In the genomic region with DNA sequence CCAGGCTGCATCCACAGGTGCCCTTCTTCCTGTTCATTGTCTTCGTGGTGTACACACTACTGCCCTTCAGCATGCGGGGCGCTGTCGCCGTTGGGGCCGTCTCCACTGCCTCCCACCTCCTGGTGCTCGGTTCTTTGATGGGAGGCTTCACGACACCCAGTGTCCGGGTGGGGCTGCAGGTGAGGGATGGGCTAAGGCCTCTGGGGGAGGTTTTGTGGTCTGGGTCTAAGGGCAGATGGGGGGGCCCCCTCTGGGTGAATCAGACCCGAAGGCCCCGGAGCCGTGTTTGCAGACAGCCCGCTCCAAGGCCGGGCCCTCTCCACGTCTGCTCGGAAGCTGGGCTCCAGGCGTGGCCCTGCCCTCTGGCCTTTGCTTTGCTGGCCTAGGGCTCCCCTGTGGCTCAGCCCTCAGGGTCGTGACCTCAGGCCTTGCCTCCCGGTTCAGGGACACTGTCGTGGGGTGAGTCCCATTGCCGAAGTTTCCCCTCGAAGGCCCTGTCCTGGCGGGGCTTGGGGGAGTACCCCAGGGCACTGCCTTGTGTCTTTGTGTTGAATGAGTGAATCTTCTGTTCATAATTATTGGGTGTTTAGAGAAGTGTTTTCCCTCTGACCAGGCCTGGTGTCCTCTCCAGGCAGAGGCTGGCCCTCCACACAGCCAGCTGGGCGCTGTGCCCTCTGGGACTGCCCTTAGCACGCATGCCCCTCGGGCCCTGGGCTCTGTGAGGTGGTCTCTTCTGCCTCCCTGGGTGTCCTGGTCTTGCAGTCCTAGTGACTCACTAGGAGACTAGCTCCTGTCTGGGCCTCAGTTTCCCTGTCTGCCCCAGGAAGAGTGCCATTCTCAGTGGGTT, we compare ENCODE assay signal across 1 cellular context.
A peak's percentile ranks its signal among the peaks of the same experiment; 100 is the strongest.
TF ChIP-seq lines count a peak whose summit lies in the region.

No MANE protein-coding gene starts in this region.

TF ChIP-seq in HepG2, 621 proteins besides CTCF, POLR2A, EP300 and RAD21 (continued from another document and continues in another):
- TF ChIP-seq, protein P1, sequence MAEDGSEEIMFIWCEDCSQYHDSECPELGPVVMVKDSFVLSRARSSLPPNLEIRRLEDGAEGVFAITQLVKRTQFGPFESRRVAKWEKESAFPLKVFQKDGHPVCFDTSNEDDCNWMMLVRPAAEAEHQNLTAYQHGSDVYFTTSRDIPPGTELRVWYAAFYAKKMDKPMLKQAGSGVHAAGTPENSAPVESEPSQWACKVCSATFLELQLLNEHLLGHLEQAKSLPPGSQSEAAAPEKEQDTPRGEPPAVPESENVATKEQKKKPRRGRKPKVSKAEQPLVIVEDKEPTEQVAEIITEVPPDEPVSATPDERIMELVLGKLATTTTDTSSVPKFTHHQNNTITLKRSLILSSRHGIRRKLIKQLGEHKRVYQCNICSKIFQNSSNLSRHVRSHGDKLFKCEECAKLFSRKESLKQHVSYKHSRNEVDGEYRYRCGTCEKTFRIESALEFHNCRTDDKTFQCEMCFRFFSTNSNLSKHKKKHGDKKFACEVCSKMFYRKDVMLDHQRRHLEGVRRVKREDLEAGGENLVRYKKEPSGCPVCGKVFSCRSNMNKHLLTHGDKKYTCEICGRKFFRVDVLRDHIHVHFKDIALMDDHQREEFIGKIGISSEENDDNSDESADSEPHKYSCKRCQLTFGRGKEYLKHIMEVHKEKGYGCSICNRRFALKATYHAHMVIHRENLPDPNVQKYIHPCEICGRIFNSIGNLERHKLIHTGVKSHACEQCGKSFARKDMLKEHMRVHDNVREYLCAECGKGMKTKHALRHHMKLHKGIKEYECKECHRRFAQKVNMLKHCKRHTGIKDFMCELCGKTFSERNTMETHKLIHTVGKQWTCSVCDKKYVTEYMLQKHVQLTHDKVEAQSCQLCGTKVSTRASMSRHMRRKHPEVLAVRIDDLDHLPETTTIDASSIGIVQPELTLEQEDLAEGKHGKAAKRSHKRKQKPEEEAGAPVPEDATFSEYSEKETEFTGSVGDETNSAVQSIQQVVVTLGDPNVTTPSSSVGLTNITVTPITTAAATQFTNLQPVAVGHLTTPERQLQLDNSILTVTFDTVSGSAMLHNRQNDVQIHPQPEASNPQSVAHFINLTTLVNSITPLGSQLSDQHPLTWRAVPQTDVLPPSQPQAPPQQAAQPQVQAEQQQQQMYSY (CRISPR knock-in tag; IDR thresholded peaks at IDR 0.05): peak; percentile 84
- no peak for TF ChIP-seq CHD2 (IDR thresholded peaks at IDR 0.05; ENCODE audit: low read depth, low read length)
- TF ChIP-seq ZNF225 (CRISPR knock-in tag; IDR thresholded peaks at IDR 0.05): no peak
- no peak for TF ChIP-seq MAFF (IDR thresholded peaks at IDR 0.05; ENCODE audit: low read depth, low read length)
- no peak for TF ChIP-seq ZNF781 (CRISPR knock-in tag; IDR thresholded peaks at IDR 0.05; ENCODE audit: borderline replicate concordance, not compliant biosample characterization)
- no peak for TF ChIP-seq FLYWCH1 (CRISPR knock-in tag; IDR thresholded peaks at IDR 0.05)
- TF ChIP-seq ZNF678 (CRISPR knock-in tag; IDR thresholded peaks at IDR 0.05): no peak
- TF ChIP-seq ZNF761 (CRISPR knock-in tag; conservative IDR thresholded peaks at IDR 0.05): no peak
- no peak for TF ChIP-seq ZNF563 (CRISPR knock-in tag; IDR thresholded peaks at IDR 0.05)
- TF ChIP-seq DNMT1 (CRISPR knock-in tag; IDR thresholded peaks at IDR 0.05): no peak
- peak; percentile 59; the same call in 1 of the 2 replicates for TF ChIP-seq ZNF776 (CRISPR knock-in tag; IDR thresholded peaks at IDR 0.05)
- TF ChIP-seq HES4 (CRISPR knock-in tag; IDR thresholded peaks at IDR 0.05; ENCODE audit: borderline replicate concordance): peak; percentile 82
- no peak; the same call in 1 of the 2 replicates for TF ChIP-seq REPIN1 (CRISPR knock-in tag; IDR thresholded peaks at IDR 0.05; ENCODE audit: borderline replicate concordance, low read depth)
- peak; percentile 86; the same call in 1 of the 2 replicates for TF ChIP-seq ZNF235 (CRISPR knock-in tag; IDR thresholded peaks at IDR 0.05; ENCODE audit: borderline replicate concordance)
- TF ChIP-seq, protein P2, sequence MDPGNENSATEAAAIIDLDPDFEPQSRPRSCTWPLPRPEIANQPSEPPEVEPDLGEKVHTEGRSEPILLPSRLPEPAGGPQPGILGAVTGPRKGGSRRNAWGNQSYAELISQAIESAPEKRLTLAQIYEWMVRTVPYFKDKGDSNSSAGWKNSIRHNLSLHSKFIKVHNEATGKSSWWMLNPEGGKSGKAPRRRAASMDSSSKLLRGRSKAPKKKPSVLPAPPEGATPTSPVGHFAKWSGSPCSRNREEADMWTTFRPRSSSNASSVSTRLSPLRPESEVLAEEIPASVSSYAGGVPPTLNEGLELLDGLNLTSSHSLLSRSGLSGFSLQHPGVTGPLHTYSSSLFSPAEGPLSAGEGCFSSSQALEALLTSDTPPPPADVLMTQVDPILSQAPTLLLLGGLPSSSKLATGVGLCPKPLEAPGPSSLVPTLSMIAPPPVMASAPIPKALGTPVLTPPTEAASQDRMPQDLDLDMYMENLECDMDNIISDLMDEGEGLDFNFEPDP (CRISPR knock-in tag; conservative IDR thresholded peaks at IDR 0.05): no peak
- 0 out of 2 replicates have a peak, but pooled peaks have one; percentile 42 for TF ChIP-seq ZNF749 (CRISPR knock-in tag; IDR thresholded peaks at IDR 0.05; ENCODE audit: borderline replicate concordance)
- TF ChIP-seq ZNF431 (CRISPR knock-in tag; IDR thresholded peaks at IDR 0.05; ENCODE audit: borderline replicate concordance, low read depth): 0 out of 2 replicates have a peak, but pooled peaks have one; percentile 59
- TF ChIP-seq, protein P3, sequence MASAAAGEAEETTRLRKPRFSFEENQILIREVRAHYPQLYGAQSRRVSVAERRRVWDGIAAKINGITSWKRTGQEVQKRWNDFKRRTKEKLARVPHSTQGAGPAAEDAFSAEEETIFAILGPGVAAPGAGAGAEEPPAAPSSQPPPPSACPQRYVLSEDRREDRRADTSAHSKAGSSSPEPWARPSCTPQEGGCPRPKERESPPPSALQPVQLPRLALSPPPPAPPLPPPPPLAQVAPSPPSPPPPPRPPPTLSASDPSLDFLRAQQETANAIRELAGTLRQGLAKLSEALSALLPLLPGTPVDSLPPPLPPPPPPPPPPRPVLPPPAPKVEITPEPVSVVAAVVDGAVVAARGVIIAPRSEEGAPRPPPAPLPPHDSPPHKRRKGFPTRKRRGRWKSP (CRISPR knock-in tag; IDR thresholded peaks at IDR 0.05): no peak
- TF ChIP-seq, protein P4, sequence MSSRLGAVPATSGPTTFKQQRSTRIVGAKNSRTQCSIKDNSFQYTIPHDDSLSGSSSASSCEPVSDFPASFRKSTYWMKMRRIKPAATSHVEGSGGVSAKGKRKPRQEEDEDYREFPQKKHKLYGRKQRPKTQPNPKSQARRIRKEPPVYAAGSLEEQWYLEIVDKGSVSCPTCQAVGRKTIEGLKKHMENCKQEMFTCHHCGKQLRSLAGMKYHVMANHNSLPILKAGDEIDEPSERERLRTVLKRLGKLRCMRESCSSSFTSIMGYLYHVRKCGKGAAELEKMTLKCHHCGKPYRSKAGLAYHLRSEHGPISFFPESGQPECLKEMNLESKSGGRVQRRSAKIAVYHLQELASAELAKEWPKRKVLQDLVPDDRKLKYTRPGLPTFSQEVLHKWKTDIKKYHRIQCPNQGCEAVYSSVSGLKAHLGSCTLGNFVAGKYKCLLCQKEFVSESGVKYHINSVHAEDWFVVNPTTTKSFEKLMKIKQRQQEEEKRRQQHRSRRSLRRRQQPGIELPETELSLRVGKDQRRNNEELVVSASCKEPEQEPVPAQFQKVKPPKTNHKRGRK (CRISPR knock-in tag; IDR thresholded peaks at IDR 0.05): no peak
- no peak for TF ChIP-seq SP4 (CRISPR knock-in tag; IDR thresholded peaks at IDR 0.05)
- TF ChIP-seq HNRNPL (IDR thresholded peaks at IDR 0.05; ENCODE audit: low read depth, low read length): peak; percentile 89
- TF ChIP-seq TAF15 (IDR thresholded peaks at IDR 0.05; ENCODE audit: low read depth, low read length, poor library complexity, severe bottlenecking): no peak
- TF ChIP-seq, protein P5, sequence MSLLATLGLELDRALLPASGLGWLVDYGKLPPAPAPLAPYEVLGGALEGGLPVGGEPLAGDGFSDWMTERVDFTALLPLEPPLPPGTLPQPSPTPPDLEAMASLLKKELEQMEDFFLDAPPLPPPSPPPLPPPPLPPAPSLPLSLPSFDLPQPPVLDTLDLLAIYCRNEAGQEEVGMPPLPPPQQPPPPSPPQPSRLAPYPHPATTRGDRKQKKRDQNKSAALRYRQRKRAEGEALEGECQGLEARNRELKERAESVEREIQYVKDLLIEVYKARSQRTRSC (CRISPR knock-in tag; IDR thresholded peaks at IDR 0.05; ENCODE audit: low read depth): no peak
- TF ChIP-seq ARNT (IDR thresholded peaks at IDR 0.05): no peak
- no peak for TF ChIP-seq ZNF496 (CRISPR knock-in tag; IDR thresholded peaks at IDR 0.05; ENCODE audit: insufficient replicate concordance)
- TF ChIP-seq, protein P6, sequence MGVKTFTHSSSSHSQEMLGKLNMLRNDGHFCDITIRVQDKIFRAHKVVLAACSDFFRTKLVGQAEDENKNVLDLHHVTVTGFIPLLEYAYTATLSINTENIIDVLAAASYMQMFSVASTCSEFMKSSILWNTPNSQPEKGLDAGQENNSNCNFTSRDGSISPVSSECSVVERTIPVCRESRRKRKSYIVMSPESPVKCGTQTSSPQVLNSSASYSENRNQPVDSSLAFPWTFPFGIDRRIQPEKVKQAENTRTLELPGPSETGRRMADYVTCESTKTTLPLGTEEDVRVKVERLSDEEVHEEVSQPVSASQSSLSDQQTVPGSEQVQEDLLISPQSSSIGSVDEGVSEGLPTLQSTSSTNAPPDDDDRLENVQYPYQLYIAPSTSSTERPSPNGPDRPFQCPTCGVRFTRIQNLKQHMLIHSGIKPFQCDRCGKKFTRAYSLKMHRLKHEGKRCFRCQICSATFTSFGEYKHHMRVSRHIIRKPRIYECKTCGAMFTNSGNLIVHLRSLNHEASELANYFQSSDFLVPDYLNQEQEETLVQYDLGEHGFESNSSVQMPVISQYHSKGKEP (CRISPR knock-in tag; IDR thresholded peaks at IDR 0.05): no peak
- TF ChIP-seq, protein P7, sequence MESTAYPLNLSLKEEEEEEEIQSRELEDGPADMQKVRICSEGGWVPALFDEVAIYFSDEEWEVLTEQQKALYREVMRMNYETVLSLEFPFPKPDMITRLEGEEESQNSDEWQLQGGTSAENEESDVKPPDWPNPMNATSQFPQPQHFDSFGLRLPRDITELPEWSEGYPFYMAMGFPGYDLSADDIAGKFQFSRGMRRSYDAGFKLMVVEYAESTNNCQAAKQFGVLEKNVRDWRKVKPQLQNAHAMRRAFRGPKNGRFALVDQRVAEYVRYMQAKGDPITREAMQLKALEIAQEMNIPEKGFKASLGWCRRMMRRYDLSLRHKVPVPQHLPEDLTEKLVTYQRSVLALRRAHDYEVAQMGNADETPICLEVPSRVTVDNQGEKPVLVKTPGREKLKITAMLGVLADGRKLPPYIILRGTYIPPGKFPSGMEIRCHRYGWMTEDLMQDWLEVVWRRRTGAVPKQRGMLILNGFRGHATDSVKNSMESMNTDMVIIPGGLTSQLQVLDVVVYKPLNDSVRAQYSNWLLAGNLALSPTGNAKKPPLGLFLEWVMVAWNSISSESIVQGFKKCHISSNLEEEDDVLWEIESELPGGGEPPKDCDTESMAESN (CRISPR knock-in tag; conservative IDR thresholded peaks at IDR 0.05): no peak
- TF ChIP-seq, protein P8, sequence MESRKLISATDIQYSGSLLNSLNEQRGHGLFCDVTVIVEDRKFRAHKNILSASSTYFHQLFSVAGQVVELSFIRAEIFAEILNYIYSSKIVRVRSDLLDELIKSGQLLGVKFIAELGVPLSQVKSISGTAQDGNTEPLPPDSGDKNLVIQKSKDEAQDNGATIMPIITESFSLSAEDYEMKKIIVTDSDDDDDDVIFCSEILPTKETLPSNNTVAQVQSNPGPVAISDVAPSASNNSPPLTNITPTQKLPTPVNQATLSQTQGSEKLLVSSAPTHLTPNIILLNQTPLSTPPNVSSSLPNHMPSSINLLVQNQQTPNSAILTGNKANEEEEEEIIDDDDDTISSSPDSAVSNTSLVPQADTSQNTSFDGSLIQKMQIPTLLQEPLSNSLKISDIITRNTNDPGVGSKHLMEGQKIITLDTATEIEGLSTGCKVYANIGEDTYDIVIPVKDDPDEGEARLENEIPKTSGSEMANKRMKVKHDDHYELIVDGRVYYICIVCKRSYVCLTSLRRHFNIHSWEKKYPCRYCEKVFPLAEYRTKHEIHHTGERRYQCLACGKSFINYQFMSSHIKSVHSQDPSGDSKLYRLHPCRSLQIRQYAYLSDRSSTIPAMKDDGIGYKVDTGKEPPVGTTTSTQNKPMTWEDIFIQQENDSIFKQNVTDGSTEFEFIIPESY (CRISPR knock-in tag; IDR thresholded peaks at IDR 0.05): 0 out of 2 replicates have a peak, but pooled peaks have one; percentile 10
- TF ChIP-seq IKZF4 (CRISPR knock-in tag; IDR thresholded peaks at IDR 0.05; ENCODE audit: borderline replicate concordance, low read depth, not compliant biosample characterization): peak; percentile 23
- no peak for TF ChIP-seq ZFP36L1 (CRISPR knock-in tag; IDR thresholded peaks at IDR 0.05)
- TF ChIP-seq BRD4 (CRISPR knock-in tag; IDR thresholded peaks at IDR 0.05): peak; percentile 41
- no peak for TF ChIP-seq ATAD3A (CRISPR knock-in tag; IDR thresholded peaks at IDR 0.05)
- TF ChIP-seq, protein P9, sequence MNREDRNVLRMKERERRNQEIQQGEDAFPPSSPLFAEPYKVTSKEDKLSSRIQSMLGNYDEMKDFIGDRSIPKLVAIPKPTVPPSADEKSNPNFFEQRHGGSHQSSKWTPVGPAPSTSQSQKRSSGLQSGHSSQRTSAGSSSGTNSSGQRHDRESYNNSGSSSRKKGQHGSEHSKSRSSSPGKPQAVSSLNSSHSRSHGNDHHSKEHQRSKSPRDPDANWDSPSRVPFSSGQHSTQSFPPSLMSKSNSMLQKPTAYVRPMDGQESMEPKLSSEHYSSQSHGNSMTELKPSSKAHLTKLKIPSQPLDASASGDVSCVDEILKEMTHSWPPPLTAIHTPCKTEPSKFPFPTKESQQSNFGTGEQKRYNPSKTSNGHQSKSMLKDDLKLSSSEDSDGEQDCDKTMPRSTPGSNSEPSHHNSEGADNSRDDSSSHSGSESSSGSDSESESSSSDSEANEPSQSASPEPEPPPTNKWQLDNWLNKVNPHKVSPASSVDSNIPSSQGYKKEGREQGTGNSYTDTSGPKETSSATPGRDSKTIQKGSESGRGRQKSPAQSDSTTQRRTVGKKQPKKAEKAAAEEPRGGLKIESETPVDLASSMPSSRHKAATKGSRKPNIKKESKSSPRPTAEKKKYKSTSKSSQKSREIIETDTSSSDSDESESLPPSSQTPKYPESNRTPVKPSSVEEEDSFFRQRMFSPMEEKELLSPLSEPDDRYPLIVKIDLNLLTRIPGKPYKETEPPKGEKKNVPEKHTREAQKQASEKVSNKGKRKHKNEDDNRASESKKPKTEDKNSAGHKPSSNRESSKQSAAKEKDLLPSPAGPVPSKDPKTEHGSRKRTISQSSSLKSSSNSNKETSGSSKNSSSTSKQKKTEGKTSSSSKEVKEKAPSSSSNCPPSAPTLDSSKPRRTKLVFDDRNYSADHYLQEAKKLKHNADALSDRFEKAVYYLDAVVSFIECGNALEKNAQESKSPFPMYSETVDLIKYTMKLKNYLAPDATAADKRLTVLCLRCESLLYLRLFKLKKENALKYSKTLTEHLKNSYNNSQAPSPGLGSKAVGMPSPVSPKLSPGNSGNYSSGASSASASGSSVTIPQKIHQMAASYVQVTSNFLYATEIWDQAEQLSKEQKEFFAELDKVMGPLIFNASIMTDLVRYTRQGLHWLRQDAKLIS (CRISPR knock-in tag; IDR thresholded peaks at IDR 0.05): 0 out of 2 replicates have a peak, but pooled peaks have one; percentile 44
- no peak for TF ChIP-seq MZF1 (CRISPR knock-in tag; IDR thresholded peaks at IDR 0.05; ENCODE audit: borderline replicate concordance)
